ENCODE assay signal across 26 cellular contexts in the genomic region with DNA sequence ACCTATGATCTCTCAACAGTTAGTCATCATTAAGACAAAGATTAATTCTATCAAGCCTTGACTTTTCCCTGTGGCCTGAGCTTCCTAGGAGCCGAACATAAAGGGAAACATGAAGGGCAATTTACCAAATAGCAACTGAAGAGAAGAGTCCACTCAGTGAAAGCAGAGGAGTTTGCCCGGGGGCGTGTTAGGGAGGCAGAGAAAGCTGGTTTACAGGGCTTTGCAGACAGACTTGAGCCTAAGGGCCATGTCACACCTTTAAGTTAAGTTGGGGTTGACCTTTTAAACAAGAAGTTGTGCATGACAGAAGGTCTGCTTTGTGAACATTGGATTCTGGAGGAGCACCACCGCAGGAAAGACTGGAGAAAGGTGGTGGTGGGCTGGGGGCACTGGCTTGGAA.
"Had no signal": no experiment of that assay in that cellular context is flagged by ENCODE, and none has a peak within 500 bp of the region (broad histone marks: within the 10 kb centered on the region; RNA-seq: fewer than 3 reads in every experiment).

No MANE protein-coding gene starts in this region.

- H3K4me1 Mint-ChIP-seq: naive B cell had no signal

- H3K4me3 Mint-ChIP-seq: immature natural killer cell; naive B cell; nephron; stimulated activated naive CD8-positive, alpha-beta T cell treated with anti-CD3 and anti-CD28 coated beads, Interleukin-15, amount 100 ng/mL, for 72 hours had no signal

- H3K4me1 ChIP-seq: psoas muscle, sigmoid colon, suprapubic skin, transverse colon, vagina had no signal

- H3K36me3 ChIP-seq: lower lobe of right lung, ovary, sigmoid colon, suprapubic skin, transverse colon, vagina had no signal

- H3K9me3 ChIP-seq: lower lobe of right lung, mucosa of descending colon, ovary, psoas muscle, sigmoid colon, suprapubic skin, transverse colon, vagina had no signal

- H3K9me3 Mint-ChIP-seq: immature natural killer cell, nephron had no signal

- H3K27ac ChIP-seq: dorsolateral prefrontal cortex, lower lobe of right lung, ovary, psoas muscle, sigmoid colon, suprapubic skin, transverse colon, vagina had no signal

- ATAC-seq: left ventricle myocardium superior; lower lobe of right lung; mucosa of descending colon; psoas muscle; right cardiac atrium; stimulated activated naive CD8-positive, alpha-beta T cell treated with anti-CD3 and anti-CD28 coated beads, Interleukin-15, amount 100 ng/mL, for 72 hours had no signal

- DNase-seq: dorsolateral prefrontal cortex; effector CD4-positive, alpha-beta T cell; hypothalamus; immature natural killer cell; left ventricle myocardium superior; lower lobe of right lung; mucosa of descending colon; naive B cell; occipital lobe; ovary; posterior cingulate gyrus; psoas muscle; right cardiac atrium; sigmoid colon; stimulated activated CD4-positive, alpha-beta T cell treated with anti-CD3 and anti-CD28 coated beads, Interleukin-15, amount 100 ng/mL, for 24 hours; stimulated activated CD4-positive, alpha-beta T cell treated with anti-CD3 and anti-CD28 coated beads, Interleukin-4, amount 100 ng/mL, for 1 hour; stimulated activated CD8-positive, alpha-beta memory T cell treated with anti-CD3 and anti-CD28 coated beads, Interleukin-4, amount 100 ng/mL, for 48 hours; stimulated activated naive CD4-positive, alpha-beta T cell; stimulated activated naive CD8-positive, alpha-beta T cell treated with anti-CD3 and anti-CD28 coated beads, Interleukin-15, amount 100 ng/mL, for 72 hours; transverse colon had no signal

- FAIRE-seq: colon, frontal cortex, keratinocyte had no signal

- H3K36me3 Mint-ChIP-seq: immature natural killer cell had no signal

- H3K27ac Mint-ChIP-seq: naive B cell; nephron; stimulated activated naive CD8-positive, alpha-beta T cell treated with anti-CD3 and anti-CD28 coated beads, Interleukin-15, amount 100 ng/mL, for 72 hours had no signal

- H3K27me3 Mint-ChIP-seq: naive B cell had no signal

- H3K4me3 ChIP-seq: dorsolateral prefrontal cortex, lower lobe of right lung, mucosa of descending colon, ovary, psoas muscle, sigmoid colon, suprapubic skin, transverse colon, vagina had no signal

- H3K27me3 ChIP-seq: dorsolateral prefrontal cortex, ovary, sigmoid colon, suprapubic skin, transverse colon, vagina had no signal
